8 cellular contexts compared by ENCODE assay signal in genomic region chr2:25376750-25377621, GRCh38.
A peak's percentile ranks its signal among the peaks of the same experiment; 100 is the strongest.
DNase-seq lines count a peak whose midpoint lies in the region; ATAC-seq and TF ChIP-seq lines count a peak whose summit lies in the region.

No MANE protein-coding gene starts in this region.

- peaks cover 8% of the 10 kb centered on the region for H3K4me1 ChIP-seq in iPS-18a (ENCODE audit: control insufficient read depth, low read depth, low read length)

- H3K27me3 ChIP-seq in brain microvascular endothelial cell (replicated peaks) (no peaks in the 10 kb centered on the region), iPS-18a (ENCODE audit: control insufficient read depth, insufficient read depth, low read length) (peaks cover 14% of the 10 kb centered on the region)

- CTCF ChIA-PET in AG04449 (lab: Yijun Ruan, JAX), result interaction anchor here (0.6 to 11.1 kb wide), 29 partner anchors 10 to 287 kb away, joined by 3 to 184 read pairs (median 5); no protein-coding TSS in a partner anchor

- ATAC-seq in GM18868 (IDR thresholded peaks at IDR 0.05; ENCODE audit: unreplicated experiment) (peak; percentile 95), HG03097 (IDR thresholded peaks at IDR 0.05; ENCODE audit: low FRiP score, unreplicated experiment) (peak; percentile 85)

- TF ChIP-seq CTCF in AG04449 (IDR thresholded peaks at IDR 0.05; ENCODE audit: insufficient read depth, low read length, missing control alignments) (peak; percentile 89), brain microvascular endothelial cell (IDR thresholded peaks at IDR 0.05; ENCODE audit: low read depth, low read length, missing control alignments) (peak; percentile 61)

- H3K4me3 ChIP-seq in AG04449 (ENCODE audit: low read depth, low read length), result peak overlapping the region; percentile 42
- peak overlapping the region; percentile 26 for H3K4me3 ChIP-seq in brain microvascular endothelial cell (ENCODE audit: low read depth, low read length)
- H3K4me3 ChIP-seq in iPS-18a (ENCODE audit: low read length), result peak overlapping the region; percentile 54
- peak overlapping the region in 2 of 7 experiments; percentile 7 to 11 for H3K4me3 ChIP-seq in skin epidermis

- H3K36me3 ChIP-seq in brain microvascular endothelial cell (replicated peaks) (no peaks in the 10 kb centered on the region), iPS-18a (ENCODE audit: control insufficient read depth, low read depth, low read length) (no peaks in the 10 kb centered on the region)

- H3K27ac ChIP-seq in brain microvascular endothelial cell, result no peak overlapping the region
- H3K27ac ChIP-seq in iPS-18a (ENCODE audit: low read length), result peak overlapping the region; percentile 49
- peak overlapping the region in 13 of 21 experiments; percentile 13 to 81 (median 59) for H3K27ac ChIP-seq in skin epidermis

- no peaks in the 10 kb centered on the region for H3K9me3 ChIP-seq in iPS-18a (ENCODE audit: control insufficient read depth, low read depth, low read length)

- POLR2A ChIA-PET in AG04449 (lab: Yijun Ruan, JAX), result no interaction called here

- DNase-seq in AG04449 (ENCODE audit: low read depth, low spot score) (no peak), NCI-H2107 treated with DMSO at 0.1 percent for 48 hours (lab: John Stamatoyannopoulos, UW; ENCODE audit: unreplicated experiment) (peak; percentile 76), UCSD-AML1 (lab: John Stamatoyannopoulos, UW; ENCODE audit: unreplicated experiment) (peak; percentile 90), brain microvascular endothelial cell (peak; percentile 77)

- H3K9ac ChIP-seq in iPS-18a (ENCODE audit: low read length), result peak overlapping the region; percentile 60

- in situ Hi-C loops in brain microvascular endothelial cell (cut with HindIII; ENCODE audit: low pct_ligation_motif_present, low sequenced_read_pairs), result no loop called here
